In the genomic region with DNA sequence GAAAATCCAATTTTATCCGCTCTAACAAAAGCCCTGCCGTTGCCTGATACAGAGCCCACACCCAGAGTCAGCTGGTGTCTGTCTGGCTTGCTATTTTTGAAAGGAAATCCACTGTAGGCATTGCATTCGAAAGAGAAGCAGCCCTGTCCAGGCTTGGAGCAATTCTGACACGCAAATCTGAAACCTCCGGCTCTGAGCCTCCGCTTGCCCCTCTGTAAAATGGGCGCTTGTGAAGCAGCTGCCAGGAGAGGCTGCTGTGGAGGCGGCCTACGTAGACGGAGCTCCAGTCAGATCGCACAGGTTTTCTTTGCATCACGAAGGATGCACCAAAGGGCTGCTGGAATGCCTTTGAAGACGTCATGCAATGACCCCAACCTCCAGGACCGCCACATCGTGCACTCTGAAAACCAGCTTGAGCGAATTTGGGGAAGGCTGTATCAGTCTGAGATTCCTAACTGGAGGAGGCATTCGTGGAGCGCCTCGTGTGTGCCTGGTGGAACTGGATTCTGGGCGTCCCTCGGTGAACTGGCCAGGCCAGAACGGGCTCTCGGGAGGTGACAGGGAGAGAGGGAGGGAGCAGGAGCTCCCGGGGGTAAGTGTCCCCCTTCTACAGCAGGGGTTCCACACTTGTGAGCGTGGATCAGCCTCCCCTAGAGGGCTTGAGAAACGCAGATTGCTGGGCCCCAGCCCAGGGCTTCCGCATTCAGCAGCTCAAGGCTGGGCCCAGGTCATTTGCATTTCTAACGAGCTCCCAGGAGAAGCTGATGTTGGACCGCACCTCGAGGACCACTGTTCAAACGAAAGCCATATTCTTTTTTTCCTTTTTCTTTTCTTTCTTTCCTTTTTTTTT, we compare ENCODE assay signal across 8 cellular contexts.
DNase-seq lines count a peak whose midpoint lies in the region; ATAC-seq and TF ChIP-seq lines count a peak whose summit lies in the region.

No MANE protein-coding gene starts in this region.

- H3K4me1 ChIP-seq in cardiac muscle cell (ENCODE audit: low read depth) (no peaks in the 10 kb centered on the region), HUES48 (ENCODE audit: control insufficient read depth, insufficient read depth, low read length) (peaks cover 34% of the 10 kb centered on the region), iPS-20b (ENCODE audit: insufficient read depth, low read length) (peaks cover 11% of the 10 kb centered on the region)

- peak overlapping the region; percentile 70 for H3K4me3 ChIP-seq in cardiac muscle cell
- H3K4me3 ChIP-seq in HUES48 (ENCODE audit: low read depth, low read length), result peak overlapping the region; percentile 89
- peak overlapping the region; percentile 80 for H3K4me3 ChIP-seq in iPS-20b (ENCODE audit: low read length)

- H3K27ac ChIP-seq in cardiac muscle cell, result no peak overlapping the region
- H3K27ac ChIP-seq in HUES48 (ENCODE audit: low read depth, low read length), result peak overlapping the region; percentile 28
- H3K27ac ChIP-seq in angular gyrus (ENCODE audit: low read depth, low read length), result peak overlapping the region; percentile 49
- H3K27ac ChIP-seq in iPS-20b (ENCODE audit: low read length), result no peak overlapping the region

- H3K27ac Mint-ChIP-seq in stimulated activated effector memory CD8-positive, alpha-beta T cell treated with anti-CD3 and anti-CD28 coated beads, Interleukin-12 subunit alpha, Interleukin-12 subunit beta, amount 100 ng/mL, for 72 hours, result peak overlapping the region; percentile 97

- no peak for ATAC-seq in Right ventricle myocardium inferior
- ATAC-seq in stimulated activated effector memory CD8-positive, alpha-beta T cell treated with anti-CD3 and anti-CD28 coated beads, Interleukin-12 subunit alpha, Interleukin-12 subunit beta, amount 100 ng/mL, for 72 hours, result peak; percentile 11

- DNase-seq in cardiac muscle cell (ENCODE audit: low read depth in 1 of 2, low spot score in 1 of 2) (no peak), Right ventricle myocardium inferior (ENCODE audit: missing footprints) (no peak), NCI-H128 (lab: John Stamatoyannopoulos, UW; ENCODE audit: unreplicated experiment) (no peak), NCI-H446 treated with DMSO at 0.1 percent for 48 hours (lab: John Stamatoyannopoulos, UW) (no peak)
- no peak for DNase-seq in stimulated activated effector memory CD8-positive, alpha-beta T cell treated with anti-CD3 and anti-CD28 coated beads, Interleukin-12 subunit alpha, Interleukin-12 subunit beta, amount 100 ng/mL, for 72 hours (ENCODE audit: low spot score in 2 of 2)

- TF ChIP-seq CTCF in cardiac muscle cell (IDR thresholded peaks at IDR 0.05; ENCODE audit: low read depth, low read length), result no peak

- H3K36me3 Mint-ChIP-seq in stimulated activated effector memory CD8-positive, alpha-beta T cell treated with anti-CD3 and anti-CD28 coated beads, Interleukin-12 subunit alpha, Interleukin-12 subunit beta, amount 100 ng/mL, for 72 hours, result peaks cover 20% of the 10 kb centered on the region

- intact Hi-C loops in Right ventricle myocardium inferior (cut with DNase I), result loop anchor here (5.0 kb wide), 2 partner anchors 241 to 364 kb away; partner anchors contain the start of gene ERCC4

- peaks cover 11% of the 10 kb centered on the region for H3K9me3 Mint-ChIP-seq in stimulated activated effector memory CD8-positive, alpha-beta T cell treated with anti-CD3 and anti-CD28 coated beads, Interleukin-12 subunit alpha, Interleukin-12 subunit beta, amount 100 ng/mL, for 72 hours

- H3K27me3 ChIP-seq in cardiac muscle cell (no peaks in the 10 kb centered on the region), HUES48 (ENCODE audit: control insufficient read depth, insufficient read depth, low read length) (no peaks in the 10 kb centered on the region), iPS-20b (ENCODE audit: insufficient read depth, low read length) (no peaks in the 10 kb centered on the region)

- peak overlapping the region; percentile 81 for H3K4me3 Mint-ChIP-seq in stimulated activated effector memory CD8-positive, alpha-beta T cell treated with anti-CD3 and anti-CD28 coated beads, Interleukin-12 subunit alpha, Interleukin-12 subunit beta, amount 100 ng/mL, for 72 hours

- no peak overlapping the region for H3K9ac ChIP-seq in HUES48 (ENCODE audit: low read depth, low read length)
- peak overlapping the region; percentile 30; the same call in 1 of the 2 replicates for H3K9ac ChIP-seq in iPS-20b (ENCODE audit: low read depth, low read length)

- H3K9me3 ChIP-seq in cardiac muscle cell (ENCODE audit: low read depth) (no peaks in the 10 kb centered on the region), HUES48 (ENCODE audit: control insufficient read depth, insufficient read depth, low read length) (no peaks in the 10 kb centered on the region), iPS-20b (ENCODE audit: insufficient read depth, low read depth, low read length) (peaks cover 6% of the 10 kb centered on the region; the same call in 1 of the 2 replicates)

- H3K4me1 Mint-ChIP-seq in stimulated activated effector memory CD8-positive, alpha-beta T cell treated with anti-CD3 and anti-CD28 coated beads, Interleukin-12 subunit alpha, Interleukin-12 subunit beta, amount 100 ng/mL, for 72 hours, result peaks cover 19% of the 10 kb centered on the region

- H3K36me3 ChIP-seq in cardiac muscle cell (no peaks in the 10 kb centered on the region), HUES48 (ENCODE audit: control insufficient read depth, insufficient read depth, low read length) (no peaks in the 10 kb centered on the region), iPS-20b (ENCODE audit: insufficient read depth, low read depth, low read length) (no peaks in the 10 kb centered on the region)

Comparison
In these comparisons a context has a peak if more than half of its experiments do, and no peak if none do; other contexts are left out.
1. H3K27ac ChIP-seq: peak in HUES48 (single experiment) and angular gyrus (single experiment); none in cardiac muscle cell (single experiment) and iPS-20b (single experiment).
2. Peak in every context shown above with its lines, with median percentiles within 50 percentile points of each other: H3K4me3 ChIP-seq.